11 cellular contexts compared by ENCODE assay signal in the genomic region with DNA sequence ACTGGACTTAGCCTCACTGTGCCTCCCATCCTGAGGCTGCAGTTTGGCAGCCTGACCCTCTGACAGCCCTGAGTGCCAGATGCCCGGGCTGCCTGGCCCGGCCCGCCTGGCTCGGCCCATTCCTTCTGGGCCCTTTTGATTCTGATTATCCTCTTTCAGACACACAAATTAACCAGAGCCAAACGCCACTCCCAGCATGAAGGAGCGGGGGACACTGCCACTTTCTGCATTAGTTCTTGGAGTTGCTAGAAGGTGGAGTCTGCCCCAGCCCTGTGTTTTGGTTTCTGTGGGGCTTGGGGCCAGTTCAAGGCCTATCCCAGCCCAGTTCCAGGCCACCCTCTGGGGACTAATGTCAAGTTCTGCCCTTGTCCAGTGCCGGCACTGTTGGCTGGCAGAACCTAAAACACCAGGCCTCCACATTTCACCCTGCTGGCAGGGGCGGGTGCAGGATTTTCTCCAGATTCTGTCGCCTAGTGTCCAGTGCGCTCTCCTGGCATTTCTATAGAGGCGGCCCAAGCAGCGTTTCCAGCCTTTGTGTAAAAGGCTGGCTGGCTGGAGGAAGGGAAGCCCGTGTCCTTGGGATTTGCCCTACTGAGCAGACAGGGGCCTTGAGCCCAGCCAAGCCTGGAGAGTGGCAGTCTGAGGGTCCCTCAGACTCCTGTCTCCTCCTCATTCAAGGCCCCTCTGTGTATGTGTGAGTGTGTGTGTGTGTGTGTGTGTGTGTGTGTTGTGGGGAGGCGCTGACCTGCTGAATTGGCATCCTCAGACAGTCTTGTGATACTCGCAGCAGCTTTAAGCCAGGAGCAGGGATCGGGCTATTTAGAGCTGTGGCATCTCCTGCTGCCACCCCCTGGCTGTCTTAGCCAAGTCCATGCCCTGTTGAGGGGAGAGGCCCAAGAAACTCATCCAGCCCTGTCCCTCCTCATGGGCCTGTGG. TPM values are rescaled to one million over a fixed set of nuclear protein-coding genes. Genes with fewer than 3 reads are reported as not detected.
DNase-seq lines count a peak whose midpoint lies in the region; TF ChIP-seq lines count a peak whose summit lies in the region.
"Had no signal": no experiment of that assay in that cellular context is flagged by ENCODE, and none has a peak within 500 bp of the region (broad histone marks: within the 10 kb centered on the region; RNA-seq: fewer than 3 reads in every experiment).

No MANE protein-coding gene starts in this region.

- H3K4me2 ChIP-seq in SK-N-SH (no peak overlapping the region), osteoblast (ENCODE audit: insufficient read depth, low read length) (no peak overlapping the region)
- H3K4me2 ChIP-seq: A549 had no signal

- WGBS in SK-N-SH (ENCODE audit: low lambda C conversion rate) = 90% methylated on average over 12 of the region's 16 CpGs
- 32 to 34% methylated on average over 12 to 16 of the region's 16 CpGs for WGBS in lower leg skin, 2 donors

- TF ChIP-seq CTCF in AG04450 (IDR thresholded peaks at IDR 0.05; ENCODE audit: low read depth, low read length) = no peak
- TF ChIP-seq CTCF in SK-N-SH (IDR thresholded peaks at IDR 0.05) = no peak
- TF ChIP-seq CTCF in fibroblast of the aortic adventitia (IDR thresholded peaks at IDR 0.05; ENCODE audit: insufficient read depth, low read length) = no peak
- TF ChIP-seq CTCF in osteoblast (IDR thresholded peaks at IDR 0.05; ENCODE audit: extremely low read depth, low read depth, low read length) = no peak
- no peak for TF ChIP-seq CTCF in lower leg skin (IDR thresholded peaks at IDR 0.05)

- DNase-seq in AG04450 (ENCODE audit: low read depth, low spot score) = no peak
- peak; percentile 36 for DNase-seq in SK-N-SH
- DNase-seq in fibroblast of the aortic adventitia (ENCODE audit: low read depth) = peak; percentile 45
- peak; percentile 91 for DNase-seq in osteoblast (ENCODE audit: insufficient read length, low spot score, missing footprints)
- no peak for DNase-seq in SW 1271 (lab: John Stamatoyannopoulos, UW)
- no peak for DNase-seq in lower leg skin (ENCODE audit: low spot score in 2 of 2)
- no peak for DNase-seq in SW480 (ENCODE audit: low spot score)
- DNase-seq in activated CD4-positive, alpha-beta T cell treated with anti-CD3 and anti-CD28 coated beads, Interleukin-2, amount 50 U/mL, for 4 hours = no peak
- DNase-seq: NCI-H526 treated with DMSO at 0.1 percent for 48 hours had no signal

- H3K9me3 ChIP-seq in AG04450 (ENCODE audit: control insufficient read depth, insufficient read depth, low read length) = no peaks in the 10 kb centered on the region; the same call in 1 of the 2 replicates
- no peaks in the 10 kb centered on the region for H3K9me3 ChIP-seq in SK-N-SH
- no peaks in the 10 kb centered on the region for H3K9me3 ChIP-seq in osteoblast (ENCODE audit: low read depth, low read length)
- H3K9me3 ChIP-seq: A549 had no signal

- H3K27me3 ChIP-seq in AG04450 (ENCODE audit: control insufficient read depth, insufficient read depth, low read length) = no peaks in the 10 kb centered on the region
- H3K27me3 ChIP-seq in SK-N-SH (ENCODE audit: insufficient read depth) = no peaks in the 10 kb centered on the region
- H3K27me3 ChIP-seq in osteoblast (ENCODE audit: insufficient read depth, low read length) = no peaks in the 10 kb centered on the region

- H2AFZ ChIP-seq in SK-N-SH (ENCODE audit: low read depth) = no peak overlapping the region
- no peak overlapping the region for H2AFZ ChIP-seq in osteoblast (ENCODE audit: low read length)

- H3K9ac ChIP-seq in SK-N-SH = no peak overlapping the region

- H3K27ac ChIP-seq in AG04450 (ENCODE audit: low read depth, low read length) (peak overlapping the region; percentile 11), SK-N-SH (ENCODE audit: low read depth in 2 of 2, low read length in 1 of 2) (no peak overlapping the region), osteoblast (ENCODE audit: low read depth, low read length) (no peak overlapping the region)

- TF ChIP-seq RAD21 in SK-N-SH (IDR thresholded peaks at IDR 0.05; ENCODE audit: low read length) = no peak

- H3K4me3 ChIP-seq in AG04450 (ENCODE audit: low read depth, low read length) (no peak overlapping the region), SK-N-SH (ENCODE audit: low read depth in 2 of 2, low read length in 1 of 2) (no peak overlapping the region), fibroblast of the aortic adventitia (ENCODE audit: low read depth, low read length) (no peak overlapping the region), osteoblast (ENCODE audit: insufficient read depth, low read length) (no peak overlapping the region), lower leg skin (ENCODE audit: low read depth, poor library complexity, severe bottlenecking) (no peak overlapping the region)
- H3K4me3 ChIP-seq: A549, lung had no signal

- H4K20me1 ChIP-seq in SK-N-SH (ENCODE audit: insufficient read depth) (no peaks in the 10 kb centered on the region), osteoblast (ENCODE audit: insufficient read depth, low read length) (peaks cover 11% of the 10 kb centered on the region)

- H3K4me1 ChIP-seq in SK-N-SH (ENCODE audit: control insufficient read depth in 1 of 2, insufficient read depth in 2 of 2, low read depth in 1 of 2, low read length in 1 of 2) (peaks cover 0 to 13% of the 10 kb centered on the region in 2 experiments; a peak in 1 of 4 replicates), osteoblast (ENCODE audit: insufficient read depth, low read length) (no peaks in the 10 kb centered on the region)
- H3K4me1 ChIP-seq: A549 had no signal

- H3K36me3 ChIP-seq in SK-N-SH (replicated peaks in 1 of 2; ENCODE audit: control insufficient read depth in 1 of 2, insufficient read depth in 2 of 2, low read length in 1 of 2) (peaks cover 0 to 38% of the 10 kb centered on the region in 2 experiments), osteoblast (ENCODE audit: insufficient read depth, low read length) (peaks cover 26% of the 10 kb centered on the region)

- peaks cover 5% of the 10 kb centered on the region for H3F3A ChIP-seq in SK-N-SH (replicated peaks; ENCODE audit: insufficient read depth)

- no peaks in the 10 kb centered on the region for H3K79me2 ChIP-seq in SK-N-SH (ENCODE audit: insufficient read depth)
- peaks cover 6% of the 10 kb centered on the region for H3K79me2 ChIP-seq in osteoblast (ENCODE audit: insufficient read depth, low read length)

- POLR2A ChIA-PET in AG04450 (lab: Yijun Ruan, JAX) = interaction anchor here (0.7 to 2.0 kb wide), 2 partner anchors 17 to 264 kb away, joined by 5 read pairs; no protein-coding TSS in a partner anchor
- POLR2A ChIA-PET in SK-N-SH (lab: Yijun Ruan, JAX) = no interaction called here

- CTCF ChIA-PET in AG04450 (lab: Charles Lee) = interaction anchor here (1.5 kb wide), 1 partner anchor 25 kb away, joined by 9 read pairs; the partner anchor contains the start of gene ACBD4
- CTCF ChIA-PET in SK-N-SH (lab: Yijun Ruan, JAX) = interaction anchor here (0.6 to 4.2 kb wide), 7 partner anchors 11 to 204 kb away, joined by 3 to 46 read pairs (median 7); partner anchors contain the start of genes ACBD4 and PLCD3

- no peak for TF ChIP-seq POLR2A in lower leg skin (IDR thresholded peaks at IDR 0.05)

- no peaks in the 10 kb centered on the region for H3K9me2 ChIP-seq in SK-N-SH

- TF ChIP-seq EP300 in SK-N-SH (IDR thresholded peaks at IDR 0.05; ENCODE audit: borderline replicate concordance in 1 of 2, low read depth in 1 of 2, low read length in 1 of 2) = no peak

- intact Hi-C loops in lower leg skin (cut with DNase I; ENCODE audit: low total_unique reads) = no loop called here

TF ChIP-seq in SK-N-SH, 30 proteins besides CTCF, POLR2A, EP300 and RAD21 (continues in another document):
- TF ChIP-seq YY1 (IDR thresholded peaks at IDR 0.05; ENCODE audit: low read depth) = no peak

RNA-seq across cellular contexts. Expression of gene PLCD3, which starts 21.4 kb away (rescaled TPM):
- polyA plus RNA-seq in AG04450 (2011; rRNA removed) (28.2 and 42.3 TPM in 2 replicates), SK-N-SH (2012; rRNA removed) (51.7 and 59.7 TPM in 2 replicates)
- 64.1 and 86.5 TPM in 2 replicates for polyA minus RNA-seq in AG04450 (2011; rRNA and poly(A)+ RNA removed)
- 29.6 and 51.7 TPM in 2 replicates for polyA plus RNA-seq in SK-N-SH (2012; cell fraction: cytosol; rRNA removed)
- 71.1 and 76.2 TPM in 2 replicates for polyA plus RNA-seq in SK-N-SH (2012; cell fraction: nucleus; rRNA removed)
- total RNA-seq in fibroblast of the aortic adventitia (ENCODE audit: low replicate concordance) (56.0 and 86.3 TPM in 2 replicates), osteoblast (31.5 and 47.7 TPM in 2 replicates), lower leg skin (100 to 1,000 TPM in 3 of 4 donors, 10 to 100 TPM in 1; 65.7 to 180 (median 105) TPM)

RNA-seq across cellular contexts. Expression of gene ACBD4, which starts 24.5 kb away (rescaled TPM):
- polyA plus RNA-seq in AG04450 (2011; rRNA removed) = 4.0 and 4.7 TPM in 2 replicates
- 2.6 TPM in 2 replicates for polyA minus RNA-seq in AG04450 (2011; rRNA and poly(A)+ RNA removed)
- 15.8 and 18.1 TPM in 2 replicates for polyA plus RNA-seq in SK-N-SH (2012; rRNA removed)
- polyA plus RNA-seq in SK-N-SH (2012; cell fraction: cytosol; rRNA removed) = 4.4 and 7.8 TPM in 2 replicates
- 101 and 115 TPM in 2 replicates for polyA plus RNA-seq in SK-N-SH (2012; cell fraction: nucleus; rRNA removed)
- total RNA-seq in fibroblast of the aortic adventitia (ENCODE audit: low replicate concordance) = 5.9 and 7.4 TPM in 2 replicates
- 4.7 and 6.2 TPM in 2 replicates for total RNA-seq in osteoblast
- 10 to 100 TPM in 2 of 4 donors, 1 to 10 TPM in 2; 8.2 to 14.9 (median 10.1) TPM for total RNA-seq in lower leg skin

RNA-seq across cellular contexts. Expression of gene HEXIM1, which starts 37.3 kb away (rescaled TPM):
- 12.4 and 13.2 TPM in 2 replicates for polyA plus RNA-seq in AG04450 (2011; rRNA removed)
- 10.0 and 11.4 TPM in 2 replicates for polyA minus RNA-seq in AG04450 (2011; rRNA and poly(A)+ RNA removed)
- 16.1 and 20.7 TPM in 2 replicates for polyA plus RNA-seq in SK-N-SH (2012; rRNA removed)
- polyA plus RNA-seq in SK-N-SH (2012; cell fraction: cytosol; rRNA removed) = 17.7 and 18.6 TPM in 2 replicates
- polyA plus RNA-seq in SK-N-SH (2012; cell fraction: nucleus; rRNA removed) = 9.6 and 10.6 TPM in 2 replicates
- 9.2 and 10.0 TPM in 2 replicates for total RNA-seq in fibroblast of the aortic adventitia (ENCODE audit: low replicate concordance)
- 10.9 and 12.1 TPM in 2 replicates for total RNA-seq in osteoblast
- total RNA-seq in lower leg skin = 10 to 100 TPM; 20.9 to 32.7 (median 25.0) TPM

RNA-seq across cellular contexts. Expression of gene NMT1, which starts 49.8 kb away (rescaled TPM):
- 60.6 and 63.6 TPM in 2 replicates for polyA plus RNA-seq in AG04450 (2011; rRNA removed)
- 62.0 and 70.9 TPM in 2 replicates for polyA minus RNA-seq in AG04450 (2011; rRNA and poly(A)+ RNA removed)
- polyA plus RNA-seq in SK-N-SH (2012; rRNA removed) = 30.1 and 31.6 TPM in 2 replicates
- 28.0 and 32.9 TPM in 2 replicates for polyA plus RNA-seq in SK-N-SH (2012; cell fraction: cytosol; rRNA removed)
- 43.2 and 49.8 TPM in 2 replicates for polyA plus RNA-seq in SK-N-SH (2012; cell fraction: nucleus; rRNA removed)
- total RNA-seq in fibroblast of the aortic adventitia (ENCODE audit: low replicate concordance) = 77.6 and 296 TPM in 2 replicates
- total RNA-seq in osteoblast = 51.8 and 66.6 TPM in 2 replicates
- 100 to 1,000 TPM in 1 of 4 donors, 10 to 100 TPM in 3; 37.3 to 101 (median 60.3) TPM for total RNA-seq in lower leg skin

RNA-seq across cellular contexts. Expression of gene HEXIM2, which starts 50.7 kb away (rescaled TPM):
- polyA plus RNA-seq in AG04450 (2011; rRNA removed) = 4.2 and 4.5 TPM in 2 replicates
- 3.2 and 5.0 TPM in 2 replicates for polyA minus RNA-seq in AG04450 (2011; rRNA and poly(A)+ RNA removed)
- polyA plus RNA-seq in SK-N-SH (2012; rRNA removed) = 8.4 and 9.3 TPM in 2 replicates
- 5.1 and 6.6 TPM in 2 replicates for polyA plus RNA-seq in SK-N-SH (2012; cell fraction: cytosol; rRNA removed)
- polyA plus RNA-seq in SK-N-SH (2012; cell fraction: nucleus; rRNA removed) = 8.7 and 14.7 TPM in 2 replicates
- total RNA-seq in fibroblast of the aortic adventitia (ENCODE audit: low replicate concordance) = 6.1 and 37.7 TPM in 2 replicates
- total RNA-seq in osteoblast = 10.0 and 10.9 TPM in 2 replicates
- 10 to 100 TPM in 1 of 4 donors, 1 to 10 TPM in 3; 2.4 to 16.7 (median 5.8) TPM for total RNA-seq in lower leg skin

Comparison
In these comparisons a context has a peak if more than half of its experiments do, and no peak if none do; other contexts are left out.
1. DNase-seq: peak in SK-N-SH (single experiment), fibroblast of the aortic adventitia (single experiment) and osteoblast (single experiment); none in AG04450 (single experiment), SW 1271 (0 of 2), lower leg skin (0 of 2), SW480 (single experiment) and activated CD4-positive, alpha-beta T cell treated with anti-CD3 and anti-CD28 coated beads, Interleukin-2, amount 50 U/mL, for 4 hours (0 of 2).